Comparison of ENCODE assay signal across 8 cellular contexts in the genomic region with DNA sequence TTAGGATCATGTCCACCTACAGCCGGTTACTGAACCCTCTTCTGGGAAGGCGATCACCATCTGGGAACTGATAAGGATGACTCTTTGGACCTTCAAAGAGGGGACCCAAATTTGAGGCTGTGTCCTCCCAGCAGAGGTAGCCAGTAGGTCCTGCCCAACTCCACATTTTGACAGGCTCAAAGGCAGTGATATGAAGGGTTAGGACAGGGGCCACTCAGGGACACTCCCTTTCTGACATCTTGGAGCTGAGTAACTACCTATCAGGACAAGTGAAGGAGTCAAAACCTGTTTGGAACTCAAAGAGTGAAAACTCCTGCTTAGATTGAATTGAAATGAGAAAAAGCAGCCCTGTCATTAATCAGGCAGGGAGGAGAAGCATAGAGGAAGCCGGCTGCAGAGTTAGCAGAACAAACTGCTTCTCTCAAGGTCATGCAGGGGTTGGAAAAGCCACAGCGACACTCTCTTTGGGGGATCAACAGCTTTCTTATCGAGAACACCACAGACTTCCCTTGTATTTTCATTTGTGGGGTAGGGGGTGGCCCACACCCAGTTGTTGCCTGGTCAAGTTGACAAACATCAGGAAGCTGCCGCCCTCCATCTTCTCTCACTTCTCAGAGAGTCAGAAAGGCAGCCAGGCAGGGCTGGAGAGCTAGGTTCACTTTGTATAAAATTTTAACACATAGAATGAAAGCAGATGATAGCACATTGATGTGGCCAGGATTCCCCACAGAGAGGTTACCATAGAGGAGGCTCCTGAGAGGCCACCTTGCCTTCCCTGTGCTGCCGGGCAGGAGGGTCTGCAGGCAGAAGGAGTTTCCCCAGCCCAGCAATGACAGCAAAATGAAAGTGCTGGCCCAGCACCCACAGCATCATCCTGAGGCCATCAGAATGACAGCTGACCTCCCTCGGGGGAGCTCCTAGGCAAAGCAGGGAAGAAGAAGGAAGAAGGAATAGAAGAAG. TPM values are rescaled to one million over a fixed set of nuclear protein-coding genes. Genes with fewer than 3 reads are reported as not detected.
A peak's percentile ranks its signal among the peaks of the same experiment; 100 is the strongest.
DNase-seq lines count a peak whose midpoint lies in the region; ATAC-seq and TF ChIP-seq lines count a peak whose summit lies in the region.

No MANE protein-coding gene starts in this region.

- H3K9ac ChIP-seq in neuronal stem cell (ENCODE audit: low read depth, low read length, poor library complexity): no peak overlapping the region

- no peaks in the 10 kb centered on the region for H3K27me3 ChIP-seq in neuronal stem cell (ENCODE audit: control insufficient read depth in 3 of 3, insufficient read depth in 3 of 3, low read depth in 1 of 3, low read length in 3 of 3)

- no peak overlapping the region for H3K18ac ChIP-seq in neuronal stem cell (ENCODE audit: low read length)

- no peak overlapping the region for H3K23ac ChIP-seq in neuronal stem cell (ENCODE audit: low read depth, low read length, poor library complexity)

- peak; percentile 54 for ATAC-seq in GM18868 (IDR thresholded peaks at IDR 0.05; ENCODE audit: unreplicated experiment)
- ATAC-seq in HG02852 (IDR thresholded peaks at IDR 0.05; ENCODE audit: unreplicated experiment): peak; percentile 44
- peak; percentile 55 for ATAC-seq in activated T-helper 17 cell treated with anti-CD3 and anti-CD28 coated beads, Interleukin-2, amount 50 U/mL, for 72 hours (replicated peaks)

- TF ChIP-seq CTCF in nephron (IDR thresholded peaks at IDR 0.05; ENCODE audit: unreplicated experiment in 3 of 3): no peak

- no CpG with 5 or more reads among the region's 8 CpGs for WGBS in neuronal stem cell (ENCODE audit: extremely low coverage in 2 of 2, insufficient read length in 2 of 2, insufficient replicate concordance in 1 of 2), 2 donors

- H3K36me3 ChIP-seq in neuronal stem cell (replicated peaks in 1 of 2; ENCODE audit: control insufficient read depth in 2 of 2, insufficient read depth in 2 of 2, low read length in 2 of 2): peaks cover 16 to 63% of the 10 kb centered on the region in 2 donors

- H3K14ac ChIP-seq in neuronal stem cell (ENCODE audit: low read length): no peak overlapping the region

- no peak overlapping the region for H4K8ac ChIP-seq in neuronal stem cell (ENCODE audit: low read depth, low read length)

- H3K4ac ChIP-seq in neuronal stem cell (ENCODE audit: low read length): no peak overlapping the region

- H3K27ac Mint-ChIP-seq in activated T-helper 17 cell treated with anti-CD3 and anti-CD28 coated beads, Interleukin-2, amount 50 U/mL, for 72 hours: peak overlapping the region; percentile 84
- H3K27ac Mint-ChIP-seq in nephron: peak overlapping the region; percentile 75 to 92 (median 86)

- H3K4me1 ChIP-seq in neuronal stem cell (ENCODE audit: control insufficient read depth in 2 of 2, insufficient read depth in 1 of 2, low read depth in 1 of 2, low read length in 2 of 2): peaks cover 13 to 15% of the 10 kb centered on the region in 2 donors

- peaks cover 42% of the 10 kb centered on the region for H3K4me1 Mint-ChIP-seq in activated T-helper 17 cell treated with anti-CD3 and anti-CD28 coated beads, Interleukin-2, amount 50 U/mL, for 72 hours
- peaks cover 42% of the 10 kb centered on the region for H3K4me1 Mint-ChIP-seq in nephron

- H3K27me3 Mint-ChIP-seq in activated T-helper 17 cell treated with anti-CD3 and anti-CD28 coated beads, Interleukin-2, amount 50 U/mL, for 72 hours: no peaks in the 10 kb centered on the region
- H3K27me3 Mint-ChIP-seq in nephron (ENCODE audit: low read depth): no peaks in the 10 kb centered on the region

- H3K9me3 ChIP-seq in neuronal stem cell (replicated peaks in 1 of 2; ENCODE audit: control insufficient read depth in 2 of 2, insufficient read depth in 1 of 2, low read depth in 1 of 2, low read length in 2 of 2): peaks cover 0 to 2% of the 10 kb centered on the region in 2 donors

- H2BK120ac ChIP-seq in neuronal stem cell (ENCODE audit: low read depth, low read length): no peak overlapping the region

- no peak overlapping the region for H4K91ac ChIP-seq in neuronal stem cell (ENCODE audit: low read depth, low read length, poor library complexity)

- no peak overlapping the region for H3K27ac ChIP-seq in neuronal stem cell (replicated peaks; ENCODE audit: low read length)

- H3K79me1 ChIP-seq in neuronal stem cell (ENCODE audit: low read depth, low read length): peaks cover 11% of the 10 kb centered on the region

- H3K4me3 ChIP-seq in neuronal stem cell (ENCODE audit: low read length in 2 of 2): no peak overlapping the region

- no peak overlapping the region for H2AFZ ChIP-seq in neuronal stem cell (ENCODE audit: low read length)

- H2BK5ac ChIP-seq in neuronal stem cell (ENCODE audit: low read length): no peak overlapping the region

- H3K4me3 Mint-ChIP-seq in activated T-helper 17 cell treated with anti-CD3 and anti-CD28 coated beads, Interleukin-2, amount 50 U/mL, for 72 hours: peak overlapping the region; percentile 78
- peak overlapping the region; percentile 2 to 15 (median 15) for H3K4me3 Mint-ChIP-seq in nephron

- no peak overlapping the region for H2BK12ac ChIP-seq in neuronal stem cell (ENCODE audit: low read length)

- no peak for DNase-seq in activated CD4-positive, CD25-positive, alpha-beta regulatory T cell (lab: John Stamatoyannopoulos, UW)
- no peak for DNase-seq in NCI-H187 treated with DMSO at 0.1 percent for 48 hours (lab: John Stamatoyannopoulos, UW)
- DNase-seq in GM03348 (ENCODE audit: low spot score): no peak
- DNase-seq in neuronal stem cell (ENCODE audit: low spot score): no peak

- no peak overlapping the region for H2AK5ac ChIP-seq in neuronal stem cell (ENCODE audit: low read depth, low read length)

- H3K9me3 Mint-ChIP-seq in activated T-helper 17 cell treated with anti-CD3 and anti-CD28 coated beads, Interleukin-2, amount 50 U/mL, for 72 hours: peaks cover 5% of the 10 kb centered on the region
- H3K9me3 Mint-ChIP-seq in nephron: peaks cover 3% of the 10 kb centered on the region

- H3K36me3 Mint-ChIP-seq in activated T-helper 17 cell treated with anti-CD3 and anti-CD28 coated beads, Interleukin-2, amount 50 U/mL, for 72 hours (ENCODE audit: low read depth): peaks cover 32% of the 10 kb centered on the region
- peaks cover 46% of the 10 kb centered on the region for H3K36me3 Mint-ChIP-seq in nephron (ENCODE audit: low read depth)

- H2BK15ac ChIP-seq in neuronal stem cell (ENCODE audit: low read length): no peak overlapping the region

- no peak overlapping the region for H3K4me2 ChIP-seq in neuronal stem cell (ENCODE audit: insufficient read depth, low read length, poor library complexity, severe bottlenecking)

RNA-seq across cellular contexts. Expression of a gene that starts 47.6 kb away (rescaled TPM):
- 10 to 100 TPM; 12.3 to 13.2 TPM for total RNA-seq in activated T-helper 17 cell treated with anti-CD3 and anti-CD28 coated beads, Interleukin-2, amount 50 U/mL, for 72 hours
- polyA plus RNA-seq in neuronal stem cell (2013, experiment 1 of 2): 39.5 TPM
- polyA plus RNA-seq in neuronal stem cell (2013, experiment 2 of 2): 38.9 TPM
